ENCODE assay signal across 2 cellular contexts in the genomic region with DNA sequence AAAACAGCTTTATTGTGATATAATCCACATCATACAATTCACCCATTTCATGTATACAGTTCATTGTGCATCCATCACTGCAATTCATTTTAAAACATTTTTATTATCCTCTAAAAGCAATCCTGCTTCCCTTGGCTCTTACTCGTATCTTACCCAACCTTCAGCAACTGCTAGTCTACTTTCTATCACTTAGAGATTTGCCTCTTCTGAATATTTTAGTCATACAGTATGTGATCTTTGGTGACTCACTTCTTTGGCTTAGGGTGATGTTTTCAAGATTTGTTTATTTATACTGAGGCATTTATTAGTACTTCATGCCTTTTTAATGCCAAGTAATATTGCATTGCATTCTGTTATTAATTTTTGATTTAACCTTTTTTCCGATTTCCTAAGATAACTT.
TF ChIP-seq lines count a peak whose summit lies in the region.

No MANE protein-coding gene starts in this region.

TF ChIP-seq in IMR-90, 13 proteins besides CTCF, POLR2A, EP300 and RAD21 (continued from another document):
- TF ChIP-seq, protein P1, sequence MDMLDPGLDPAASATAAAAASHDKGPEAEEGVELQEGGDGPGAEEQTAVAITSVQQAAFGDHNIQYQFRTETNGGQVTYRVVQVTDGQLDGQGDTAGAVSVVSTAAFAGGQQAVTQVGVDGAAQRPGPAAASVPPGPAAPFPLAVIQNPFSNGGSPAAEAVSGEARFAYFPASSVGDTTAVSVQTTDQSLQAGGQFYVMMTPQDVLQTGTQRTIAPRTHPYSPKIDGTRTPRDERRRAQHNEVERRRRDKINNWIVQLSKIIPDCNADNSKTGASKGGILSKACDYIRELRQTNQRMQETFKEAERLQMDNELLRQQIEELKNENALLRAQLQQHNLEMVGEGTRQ (IDR thresholded peaks at IDR 0.05; ENCODE audit: low read depth, low read length) = no peak
- TF ChIP-seq, protein P2, sequence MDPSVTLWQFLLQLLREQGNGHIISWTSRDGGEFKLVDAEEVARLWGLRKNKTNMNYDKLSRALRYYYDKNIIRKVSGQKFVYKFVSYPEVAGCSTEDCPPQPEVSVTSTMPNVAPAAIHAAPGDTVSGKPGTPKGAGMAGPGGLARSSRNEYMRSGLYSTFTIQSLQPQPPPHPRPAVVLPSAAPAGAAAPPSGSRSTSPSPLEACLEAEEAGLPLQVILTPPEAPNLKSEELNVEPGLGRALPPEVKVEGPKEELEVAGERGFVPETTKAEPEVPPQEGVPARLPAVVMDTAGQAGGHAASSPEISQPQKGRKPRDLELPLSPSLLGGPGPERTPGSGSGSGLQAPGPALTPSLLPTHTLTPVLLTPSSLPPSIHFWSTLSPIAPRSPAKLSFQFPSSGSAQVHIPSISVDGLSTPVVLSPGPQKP (IDR thresholded peaks at IDR 0.05; ENCODE audit: borderline replicate concordance, low read depth, low read length) = no peak
- TF ChIP-seq MAZ (IDR thresholded peaks at IDR 0.05; ENCODE audit: borderline replicate concordance, low read depth, low read length) (no peak), NFE2L2 (IDR thresholded peaks at IDR 0.05; ENCODE audit: low read depth, low read length) (no peak), RCOR1 (IDR thresholded peaks at IDR 0.05; ENCODE audit: insufficient replicate concordance, low read length) (no peak)

TF ChIP-seq in GM23338, 12 proteins besides CTCF, POLR2A, EP300 and RAD21 (continued from another document):
- TF ChIP-seq ETS1 (IDR thresholded peaks at IDR 0.05) (no peak), EZH2 (IDR thresholded peaks at IDR 0.05; ENCODE audit: low read depth, unreplicated experiment) (no peak), CREB1 (CRISPR knock-in tag; IDR thresholded peaks at IDR 0.05; ENCODE audit: low read depth) (no peak), ZNF331 (CRISPR knock-in tag; IDR thresholded peaks at IDR 0.05; ENCODE audit: low read depth) (no peak), STAT1 (IDR thresholded peaks at IDR 0.05; ENCODE audit: unreplicated experiment) (no peak), ZNF462 (CRISPR knock-in tag; IDR thresholded peaks at IDR 0.05) (no peak), POLR2AphosphoS5 (IDR thresholded peaks at IDR 0.05; ENCODE audit: low read depth) (no peak), ZNF114 (CRISPR knock-in tag; IDR thresholded peaks at IDR 0.05) (no peak), JUNB (IDR thresholded peaks at IDR 0.05; ENCODE audit: unreplicated experiment) (no peak)
- TF ChIP-seq, protein P3, sequence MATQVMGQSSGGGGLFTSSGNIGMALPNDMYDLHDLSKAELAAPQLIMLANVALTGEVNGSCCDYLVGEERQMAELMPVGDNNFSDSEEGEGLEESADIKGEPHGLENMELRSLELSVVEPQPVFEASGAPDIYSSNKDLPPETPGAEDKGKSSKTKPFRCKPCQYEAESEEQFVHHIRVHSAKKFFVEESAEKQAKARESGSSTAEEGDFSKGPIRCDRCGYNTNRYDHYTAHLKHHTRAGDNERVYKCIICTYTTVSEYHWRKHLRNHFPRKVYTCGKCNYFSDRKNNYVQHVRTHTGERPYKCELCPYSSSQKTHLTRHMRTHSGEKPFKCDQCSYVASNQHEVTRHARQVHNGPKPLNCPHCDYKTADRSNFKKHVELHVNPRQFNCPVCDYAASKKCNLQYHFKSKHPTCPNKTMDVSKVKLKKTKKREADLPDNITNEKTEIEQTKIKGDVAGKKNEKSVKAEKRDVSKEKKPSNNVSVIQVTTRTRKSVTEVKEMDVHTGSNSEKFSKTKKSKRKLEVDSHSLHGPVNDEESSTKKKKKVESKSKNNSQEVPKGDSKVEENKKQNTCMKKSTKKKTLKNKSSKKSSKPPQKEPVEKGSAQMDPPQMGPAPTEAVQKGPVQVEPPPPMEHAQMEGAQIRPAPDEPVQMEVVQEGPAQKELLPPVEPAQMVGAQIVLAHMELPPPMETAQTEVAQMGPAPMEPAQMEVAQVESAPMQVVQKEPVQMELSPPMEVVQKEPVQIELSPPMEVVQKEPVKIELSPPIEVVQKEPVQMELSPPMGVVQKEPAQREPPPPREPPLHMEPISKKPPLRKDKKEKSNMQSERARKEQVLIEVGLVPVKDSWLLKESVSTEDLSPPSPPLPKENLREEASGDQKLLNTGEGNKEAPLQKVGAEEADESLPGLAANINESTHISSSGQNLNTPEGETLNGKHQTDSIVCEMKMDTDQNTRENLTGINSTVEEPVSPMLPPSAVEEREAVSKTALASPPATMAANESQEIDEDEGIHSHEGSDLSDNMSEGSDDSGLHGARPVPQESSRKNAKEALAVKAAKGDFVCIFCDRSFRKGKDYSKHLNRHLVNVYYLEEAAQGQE (IDR thresholded peaks at IDR 0.05; ENCODE audit: unreplicated experiment) = no peak
TF ChIP-seq in GM23338: peak in this region for 0.
